21 cellular contexts compared by ENCODE assay signal in genomic region chr6:2753743-2754142, GRCh38. TPM values are rescaled to one million over a fixed set of nuclear protein-coding genes. Genes with fewer than 3 reads are reported as not detected.
DNase-seq lines count a peak whose midpoint lies in the region; ATAC-seq, FAIRE-seq and TF ChIP-seq lines count a peak whose summit lies in the region.
"Had no signal": no experiment of that assay in that cellular context is flagged by ENCODE, and none has a peak within 500 bp of the region (broad histone marks: within the 10 kb centered on the region; RNA-seq: fewer than 3 reads in every experiment).

No MANE protein-coding gene starts in this region.

- no peak for FAIRE-seq in HepG2 (lab: Jason Lieb, UNC)
- FAIRE-seq: A549, D721Med, G401.6, GM12891, GM19239 had no signal

- H3K9me3 ChIP-seq in HepG2 (ENCODE audit: low read length): no peaks in the 10 kb centered on the region
- no peaks in the 10 kb centered on the region for H3K9me3 ChIP-seq in right lobe of liver
- H3K9me3 ChIP-seq: A549; BLaER1 treated with 17β-estradiol and CSF1 and Interleukin-3, amounts not matched to agents 10 nM and 100 nM; Caco-2 had no signal

- in situ Hi-C loops in HepG2 (cut with HindIII; ENCODE audit: extremely low pct_ligation_motif_present, low pct_unique_long_range_greater_than_20kb): no loop called here

- H3K9ac ChIP-seq in HepG2 (ENCODE audit: insufficient read depth, low read depth, low read length): no peak overlapping the region
- H3K9ac ChIP-seq: BLaER1 treated with 17β-estradiol and CSF1 and Interleukin-3, amounts not matched to agents 10 nM and 100 nM had no signal

- CTCF ChIA-PET in HepG2 (lab: Yijun Ruan, JAX; ENCODE audit: low intra/inter-chr PET ratio, low total read pairs): no interaction called here

- TF ChIP-seq CTCF in HepG2 (CRISPR knock-in tag; IDR thresholded peaks at IDR 0.05): no peak
- no peak for TF ChIP-seq CTCF in right lobe of liver (IDR thresholded peaks at IDR 0.05)
- TF ChIP-seq CTCF in VCaP (conservative IDR thresholded peaks at IDR 0.05): no peak

- H3K4me2 ChIP-seq in HepG2 (ENCODE audit: low read depth, low read length): no peak overlapping the region
- H3K4me2 ChIP-seq: A549; BLaER1 treated with 17β-estradiol and CSF1 and Interleukin-3, amounts not matched to agents 10 nM and 100 nM had no signal

- TF ChIP-seq POLR2A in HepG2 (IDR thresholded peaks at IDR 0.05; ENCODE audit: insufficient read depth in 1 of 2, low read depth in 2 of 2, low read length in 2 of 2) (no peak), right lobe of liver (IDR thresholded peaks at IDR 0.05) (no peak)

- H3K36me3 ChIP-seq in HepG2 (replicated peaks in 1 of 2; ENCODE audit: control insufficient read depth in 1 of 2, insufficient read depth in 2 of 2, low read length in 2 of 2): no peaks in the 10 kb centered on the region
- no peaks in the 10 kb centered on the region for H3K36me3 ChIP-seq in right lobe of liver
- H3K36me3 ChIP-seq: BLaER1 treated with 17β-estradiol and CSF1 and Interleukin-3, amounts not matched to agents 10 nM and 100 nM had no signal

- intact Hi-C loops in HepG2 (cut with micrococcal nuclease; ENCODE audit: unreplicated experiment) (no loop called here), right lobe of liver (cut with DNase I) (no loop called here)

- no peak for TF ChIP-seq RAD21 in HepG2 (CRISPR knock-in tag; IDR thresholded peaks at IDR 0.05)

- H3K27me3 ChIP-seq in HepG2 (ENCODE audit: control insufficient read depth in 1 of 2, insufficient read depth in 2 of 2, low read length in 2 of 2) (peaks cover 0 to 2% of the 10 kb centered on the region in 2 experiments; a peak in 2 of 5 replicates), right lobe of liver (no peaks in the 10 kb centered on the region)
- H3K27me3 ChIP-seq: BLaER1 treated with 17β-estradiol and CSF1 and Interleukin-3, amounts not matched to agents 10 nM and 100 nM had no signal

- TF ChIP-seq EP300 in HepG2 (IDR thresholded peaks at IDR 0.05; ENCODE audit: low read depth in 2 of 2, low read length in 2 of 2): no peak
- no peak for TF ChIP-seq EP300 in HepG2 (CRISPR knock-in tag; IDR thresholded peaks at IDR 0.05; ENCODE audit: borderline replicate concordance)

- no peak overlapping the region for H3K27ac ChIP-seq in HepG2 (ENCODE audit: extremely low read length, insufficient read depth, low read length)
- no peak overlapping the region for H3K27ac ChIP-seq in right lobe of liver
- peak overlapping the region; percentile 70 for H3K27ac ChIP-seq in VCaP
- H3K27ac ChIP-seq in temporal lobe (ENCODE audit: low read depth, low read length): peak overlapping the region; percentile 71
- H3K27ac ChIP-seq: 22Rv1; A549; BLaER1 treated with 17β-estradiol and CSF1 and Interleukin-3, amounts not matched to agents 10 nM and 100 nM; C4-2B had no signal

- ATAC-seq in HepG2 (no peak), right lobe of liver (no peak), HG02885 (IDR thresholded peaks at IDR 0.05; ENCODE audit: poor library complexity, unreplicated experiment) (no peak)
- ATAC-seq: A549; CD8-positive, alpha-beta T cell had no signal

- H4K20me1 ChIP-seq in HepG2 (ENCODE audit: insufficient read depth, low read length): no peaks in the 10 kb centered on the region
- H4K20me1 ChIP-seq: BLaER1 treated with 17β-estradiol and CSF1 and Interleukin-3, amounts not matched to agents 10 nM and 100 nM had no signal

- H3K79me2 ChIP-seq in HepG2 (ENCODE audit: insufficient read depth, low read length): no peaks in the 10 kb centered on the region

- no peak overlapping the region for H3K4me3 ChIP-seq in HepG2 (replicated peaks in 1 of 3; ENCODE audit: insufficient read depth in 1 of 3, low read depth in 2 of 3, low read length in 3 of 3)
- H3K4me3 ChIP-seq in right lobe of liver: no peak overlapping the region
- H3K4me3 ChIP-seq: A549; BLaER1 treated with 17β-estradiol and CSF1 and Interleukin-3, amounts not matched to agents 10 nM and 100 nM had no signal

- POLR2A ChIA-PET in HepG2 (lab: Yijun Ruan, JAX): interaction anchor here (1.1 kb wide), 1 partner anchor 12 kb away, joined by 3 read pairs; the partner anchor contains the start of gene WRNIP1

- H3K4me1 ChIP-seq in HepG2 (ENCODE audit: insufficient read depth, low read length): peaks cover 45% of the 10 kb centered on the region
- H3K4me1 ChIP-seq in right lobe of liver: no peaks in the 10 kb centered on the region

- no peak overlapping the region for H2AFZ ChIP-seq in HepG2 (ENCODE audit: low read length)

- no TSS peak for BruUV-seq in HepG2 (replicated peaks; lab: Mats Ljungman, UMichigan)

- DNase-seq in HepG2 (ENCODE audit: low spot score): no peak
- no peak for DNase-seq in right lobe of liver
- no peak for DNase-seq in effector CD4-positive, alpha-beta T cell
- DNase-seq: AML-193; Caco-2; Calu3; CD4-positive, alpha-beta T cell; CD8-positive, alpha-beta T cell; DMS79 treated with DMSO at 0.1 percent for 48 hours; GF-D8 had no signal

TF ChIP-seq in HepG2, 621 proteins besides CTCF, POLR2A, EP300 and RAD21:
- TF ChIP-seq KLF9 (CRISPR knock-in tag; IDR thresholded peaks at IDR 0.05; ENCODE audit: low read depth) (no peak), NCOR1 (IDR thresholded peaks at IDR 0.05; ENCODE audit: borderline replicate concordance, low read length) (no peak), ZNF121 (CRISPR knock-in tag; IDR thresholded peaks at IDR 0.05) (peak; percentile 61)

RNA-seq across cellular contexts. Expression of gene MYLK4, which starts 3.0 kb away (rescaled TPM):
- total RNA-seq in HepG2 (2016; rRNA removed; fragmentation: Illumina TruSeq; extraction: Trizol) (0.15 and 0.29 TPM in 2 replicates), right lobe of liver (under 1 TPM in 5 of 6 experiments, not detected in 1; 0.22 to 0.46 (median 0.27) TPM), temporal lobe (0.49 TPM)
- 0.09 and 0.10 TPM in 2 replicates for total RNA-seq in HepG2 (2016; cell fraction: cytosol; rRNA removed; fragmentation: Illumina TruSeq; extraction: Trizol; ENCODE audit: low read depth)
- total RNA-seq in HepG2 (2016; cell fraction: insoluble cytoplasmic fraction; rRNA removed; fragmentation: Illumina TruSeq; extraction: Trizol): 0.16 and 0.32 TPM in 2 replicates
- 0.03 and 0.10 TPM in 2 replicates for total RNA-seq in HepG2 (2016; cell fraction: membrane; rRNA removed; fragmentation: Illumina TruSeq; extraction: Trizol)
- 0.31 and 0.34 TPM in 2 replicates for total RNA-seq in HepG2 (2016; cell fraction: nucleus; rRNA removed; fragmentation: Illumina TruSeq; extraction: Trizol)
- 0.26 and 0.46 TPM in 2 replicates for polyA plus RNA-seq in HepG2 (2011; rRNA removed)
- polyA plus RNA-seq in HepG2 (2011; cell fraction: cytosol; rRNA removed): 0.07 and 0.17 TPM in 2 replicates
- 1.3 and 2.2 TPM in 2 replicates for polyA plus RNA-seq in HepG2 (2011; cell fraction: nucleus; rRNA removed)
- polyA plus RNA-seq in HepG2 (2012): 0.49 and 0.50 TPM in 2 replicates
- 0.02 TPM in 1 of 2 replicates, not detected in the other for polyA plus RNA-seq in HepG2 (2016; cell fraction: cytosol; fragmentation: Illumina TruSeq; extraction: Trizol; ENCODE audit: low read depth)
- polyA plus RNA-seq in HepG2 (2016; cell fraction: insoluble cytoplasmic fraction; fragmentation: Illumina TruSeq; extraction: Trizol; ENCODE audit: low read depth): 0.11 and 0.14 TPM in 2 replicates
- 0.06 and 0.08 TPM in 2 replicates for polyA plus RNA-seq in HepG2 (2016; cell fraction: membrane; fragmentation: Illumina TruSeq; extraction: Trizol; ENCODE audit: low read depth)
- polyA plus RNA-seq in HepG2 (2016; cell fraction: nucleus; fragmentation: Illumina TruSeq; extraction: Trizol; ENCODE audit: insufficient read depth, low read depth): 0.44 and 0.70 TPM in 2 replicates
- 0.10 and 0.33 TPM in 2 replicates for polyA minus RNA-seq in HepG2 (2011; rRNA and poly(A)+ RNA removed; ENCODE audit: low replicate concordance)
- polyA minus RNA-seq in HepG2 (2011; cell fraction: cytosol; rRNA and poly(A)+ RNA removed): 0.09 TPM in 1 of 2 replicates, not detected in the other
- 0.64 and 0.87 TPM in 2 replicates for polyA minus RNA-seq in HepG2 (2011; cell fraction: nucleus; rRNA and poly(A)+ RNA removed)

RNA-seq across cellular contexts. Expression of gene WRNIP1, which starts 11.4 kb away (rescaled TPM):
- total RNA-seq in HepG2 (2016; rRNA removed; fragmentation: Illumina TruSeq; extraction: Trizol) (88.9 and 90.3 TPM in 2 replicates), right lobe of liver (10 to 100 TPM; 15.8 to 36.8 (median 20.7) TPM), temporal lobe (33.4 TPM)
- 14.5 and 15.0 TPM in 2 replicates for total RNA-seq in HepG2 (2016; cell fraction: cytosol; rRNA removed; fragmentation: Illumina TruSeq; extraction: Trizol; ENCODE audit: low read depth)
- total RNA-seq in HepG2 (2016; cell fraction: insoluble cytoplasmic fraction; rRNA removed; fragmentation: Illumina TruSeq; extraction: Trizol): 82.7 and 90.1 TPM in 2 replicates
- 49.2 and 50.7 TPM in 2 replicates for total RNA-seq in HepG2 (2016; cell fraction: membrane; rRNA removed; fragmentation: Illumina TruSeq; extraction: Trizol)
- total RNA-seq in HepG2 (2016; cell fraction: nucleus; rRNA removed; fragmentation: Illumina TruSeq; extraction: Trizol): 48.4 and 54.7 TPM in 2 replicates
- polyA plus RNA-seq in HepG2 (2011; rRNA removed): 73.4 and 77.7 TPM in 2 replicates
- 83.3 and 106 TPM in 2 replicates for polyA plus RNA-seq in HepG2 (2011; cell fraction: cytosol; rRNA removed)
- 69.3 and 70.9 TPM in 2 replicates for polyA plus RNA-seq in HepG2 (2011; cell fraction: nucleus; rRNA removed)
- 57.7 and 65.4 TPM in 2 replicates for polyA plus RNA-seq in HepG2 (2012)
- polyA plus RNA-seq in HepG2 (2016; cell fraction: cytosol; fragmentation: Illumina TruSeq; extraction: Trizol; ENCODE audit: low read depth): 15.1 and 16.9 TPM in 2 replicates
- 96.1 and 98.5 TPM in 2 replicates for polyA plus RNA-seq in HepG2 (2016; cell fraction: insoluble cytoplasmic fraction; fragmentation: Illumina TruSeq; extraction: Trizol; ENCODE audit: low read depth)
- 36.1 and 39.8 TPM in 2 replicates for polyA plus RNA-seq in HepG2 (2016; cell fraction: membrane; fragmentation: Illumina TruSeq; extraction: Trizol; ENCODE audit: low read depth)
- polyA plus RNA-seq in HepG2 (2016; cell fraction: nucleus; fragmentation: Illumina TruSeq; extraction: Trizol; ENCODE audit: insufficient read depth, low read depth): 90.6 and 97.4 TPM in 2 replicates
- polyA minus RNA-seq in HepG2 (2011; rRNA and poly(A)+ RNA removed; ENCODE audit: low replicate concordance): 73.1 and 84.7 TPM in 2 replicates
- 32.4 and 32.5 TPM in 2 replicates for polyA minus RNA-seq in HepG2 (2011; cell fraction: cytosol; rRNA and poly(A)+ RNA removed)
- 39.9 and 43.4 TPM in 2 replicates for polyA minus RNA-seq in HepG2 (2011; cell fraction: nucleus; rRNA and poly(A)+ RNA removed)

Comparison
In these comparisons a context has a peak if more than half of its experiments do, and no peak if none do; other contexts are left out.
1. H3K27ac ChIP-seq: peak in VCaP (single experiment) and temporal lobe (single experiment); none in HepG2 (single experiment) and right lobe of liver (0 of 3).